Comparison of ENCODE assay signal across 1 cellular context in genomic region chr4:56531823-56532222, GRCh38.
TF ChIP-seq lines count a peak whose summit lies in the region.

No MANE protein-coding gene starts in this region.

TF ChIP-seq in K562, 482 proteins besides CTCF, POLR2A, EP300 and RAD21 (continued from another document and continues in another):
- no peak for TF ChIP-seq ZNF830 (CRISPR knock-in tag; IDR thresholded peaks at IDR 0.05)
- peak; percentile 83 for TF ChIP-seq MEIS2 (IDR thresholded peaks at IDR 0.05; ENCODE audit: partially characterized antibody)
- peak; percentile 87 for TF ChIP-seq PKNOX1 (IDR thresholded peaks at IDR 0.05)
- no peak for TF ChIP-seq ZNF263 (CRISPR knock-in tag; IDR thresholded peaks at IDR 0.05; ENCODE audit: borderline replicate concordance)
- TF ChIP-seq LARP7 (IDR thresholded peaks at IDR 0.05): no peak
- no peak for TF ChIP-seq SNRNP70 (optimal IDR thresholded peaks at IDR 0.05; ENCODE audit: low read depth, low read length)
- no peak for TF ChIP-seq CBFA2T3 (IDR thresholded peaks at IDR 0.05)
- no peak for TF ChIP-seq NFYB (IDR thresholded peaks at IDR 0.05; ENCODE audit: extremely low read depth, insufficient read length)
- no peak for TF ChIP-seq RHOXF2B (CRISPR knock-in tag; conservative IDR thresholded peaks at IDR 0.05)
- no peak for TF ChIP-seq CREB3 (tag; conservative IDR thresholded peaks at IDR 0.05; ENCODE audit: low read depth)
- no peak for TF ChIP-seq KAT7 (CRISPR knock-in tag; IDR thresholded peaks at IDR 0.05; ENCODE audit: borderline replicate concordance)
- no peak for TF ChIP-seq HMGN3 (IDR thresholded peaks at IDR 0.05; ENCODE audit: borderline replicate concordance, extremely low read depth, insufficient read length, low read depth, low read length)
- peak; percentile 88 for TF ChIP-seq C11orf30 (IDR thresholded peaks at IDR 0.05; ENCODE audit: low read depth)
- TF ChIP-seq ZNF280A (IDR thresholded peaks at IDR 0.05; ENCODE audit: low read depth, partially characterized antibody): no peak
- TF ChIP-seq GTF2A2 (tag; IDR thresholded peaks at IDR 0.05): no peak
- TF ChIP-seq HNRNPL (IDR thresholded peaks at IDR 0.05; ENCODE audit: low read depth, low read length): no peak
- TF ChIP-seq MLLT1 (IDR thresholded peaks at IDR 0.05): peak in 1 of 2 experiments; percentile 70; a peak in 2 of 4 replicates
- no peak for TF ChIP-seq ZNF436 (CRISPR knock-in tag; IDR thresholded peaks at IDR 0.05)
- no peak for TF ChIP-seq ZNF444 (CRISPR knock-in tag; IDR thresholded peaks at IDR 0.05)
- peak; percentile 94 for TF ChIP-seq NFE2 (IDR thresholded peaks at IDR 0.05; ENCODE audit: low read depth)
- TF ChIP-seq NEUROD1 (IDR thresholded peaks at IDR 0.05; ENCODE audit: borderline replicate concordance, low read depth, low read length, partially characterized antibody): no peak
- TF ChIP-seq ZNF707 (CRISPR knock-in tag; conservative IDR thresholded peaks at IDR 0.05): no peak
- TF ChIP-seq ELF1 (tag; IDR thresholded peaks at IDR 0.05): no peak
- no peak for TF ChIP-seq PBX2 (CRISPR knock-in tag; IDR thresholded peaks at IDR 0.05; ENCODE audit: low read depth)
- TF ChIP-seq PBX2 (tag; conservative IDR thresholded peaks at IDR 0.05; ENCODE audit: low read depth): peak; percentile 81
- TF ChIP-seq HMBOX1 (IDR thresholded peaks at IDR 0.05): 0 out of 2 replicates have a peak, but pooled peaks have one; percentile 31
- no peak for TF ChIP-seq FOXM1 (IDR thresholded peaks at IDR 0.05; ENCODE audit: low read depth)
- no peak for TF ChIP-seq FOXM1 (CRISPR knock-in tag; IDR thresholded peaks at IDR 0.05; ENCODE audit: low read depth)
- no peak for TF ChIP-seq FOXA1 (IDR thresholded peaks at IDR 0.05; ENCODE audit: borderline replicate concordance)
- no peak for TF ChIP-seq EZH2 (IDR thresholded peaks at IDR 0.05; ENCODE audit: borderline replicate concordance, low read depth, low read length)
- TF ChIP-seq KAT2B (IDR thresholded peaks at IDR 0.05; ENCODE audit: low read depth, low read length): no peak
- no peak for TF ChIP-seq BCL6 (CRISPR knock-in tag; IDR thresholded peaks at IDR 0.05)
- TF ChIP-seq ZKSCAN3 (CRISPR knock-in tag; IDR thresholded peaks at IDR 0.05): no peak
- TF ChIP-seq NRF1 (conservative IDR thresholded peaks at IDR 0.05 in 1 of 2, IDR thresholded peaks at IDR 0.05 in 1 of 2): no peak
- no peak for TF ChIP-seq ZNF318 (IDR thresholded peaks at IDR 0.05; ENCODE audit: borderline replicate concordance in 1 of 2, low read depth in 1 of 2)
- TF ChIP-seq ZNF717 (CRISPR knock-in tag; IDR thresholded peaks at IDR 0.05): no peak
- no peak for TF ChIP-seq GTF3C2 (IDR thresholded peaks at IDR 0.05; ENCODE audit: borderline replicate concordance, extremely low read depth, insufficient read length)
- 0 out of 2 replicates have a peak, but pooled peaks have one; percentile 13 for TF ChIP-seq ATF7 (IDR thresholded peaks at IDR 0.05)
- no peak for TF ChIP-seq FOXK1 (CRISPR knock-in tag; IDR thresholded peaks at IDR 0.05; ENCODE audit: borderline replicate concordance)
- TF ChIP-seq TRIM24 (IDR thresholded peaks at IDR 0.05): no peak
- no peak for TF ChIP-seq PHF20 (IDR thresholded peaks at IDR 0.05; ENCODE audit: partially characterized antibody)
- no peak for TF ChIP-seq TEAD1 (CRISPR knock-in tag; IDR thresholded peaks at IDR 0.05)
- no peak for TF ChIP-seq SAP30 (IDR thresholded peaks at IDR 0.05; ENCODE audit: borderline replicate concordance, insufficient read depth, low read depth, low read length, poor library complexity, severe bottlenecking)
- TF ChIP-seq SRSF9 (IDR thresholded peaks at IDR 0.05; ENCODE audit: borderline replicate concordance, low read depth, low read length): no peak
- peak; percentile 72 for TF ChIP-seq DPF2 (IDR thresholded peaks at IDR 0.05)
